Comparison of ENCODE assay signal across 19 cellular contexts in the genomic region with DNA sequence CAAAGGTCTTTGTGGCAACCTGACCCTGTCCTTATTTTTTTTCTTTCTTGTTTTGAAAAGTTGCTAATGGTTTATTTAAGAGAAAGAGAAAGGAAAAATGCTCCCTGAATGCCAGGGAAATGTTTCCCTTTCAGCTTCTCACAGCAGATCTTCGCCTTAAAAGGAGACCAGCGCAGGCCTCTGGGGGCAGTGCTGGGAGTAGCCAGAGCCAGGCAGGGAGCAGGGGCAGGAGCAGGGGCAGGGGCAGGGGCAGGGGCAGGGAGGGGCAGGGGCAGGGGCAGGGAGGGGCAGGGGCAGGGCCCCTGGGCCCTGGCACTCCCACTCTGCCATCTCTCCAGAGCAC. TPM values are rescaled to one million over a fixed set of nuclear protein-coding genes. Genes with fewer than 3 reads are reported as not detected.
DNase-seq lines count a peak whose midpoint lies in the region; ATAC-seq and TF ChIP-seq lines count a peak whose summit lies in the region.
"Had no signal": no experiment of that assay in that cellular context is flagged by ENCODE, and none has a peak within 500 bp of the region (broad histone marks: within the 10 kb centered on the region; RNA-seq: fewer than 3 reads in every experiment).

No MANE protein-coding gene starts in this region.

- peaks cover 22% of the 10 kb centered on the region for H4K20me1 ChIP-seq in neural progenitor cell (ENCODE audit: low read depth)

- H3K4me1 ChIP-seq in HUES6 (ENCODE audit: control insufficient read depth, insufficient read depth, low read length) (peaks cover 5% of the 10 kb centered on the region; the same call in 1 of the 2 replicates), esophagus muscularis mucosa (peaks cover 76 to 93% (median 88%) of the 10 kb centered on the region in 4 donors), neural progenitor cell (no peaks in the 10 kb centered on the region), thyroid gland (peaks cover 44 to 66% of the 10 kb centered on the region in 2 donors)

- intact Hi-C loops in esophagus muscularis mucosa (cut with DNase I) (no loop called here), thyroid gland (cut with DNase I) (loop anchor here (5.0 kb wide), 1 partner anchor 36 kb away; no protein-coding TSS in a partner anchor)

- POLR2A ChIA-PET in activated CD4-positive, alpha-beta memory T cell treated with anti-CD3 and anti-CD28 coated beads, Interleukin-2, amount 10 ng/mL, durations not matched to agents 7 days and 5 days (lab: Charles Lee) = no interaction called here

- peak in 2 of 3 experiments; percentile 14 to 24 for TF ChIP-seq CTCF in esophagus muscularis mucosa (IDR thresholded peaks at IDR 0.05)
- TF ChIP-seq CTCF in neural progenitor cell (IDR thresholded peaks at IDR 0.05) = peak; percentile 25
- TF ChIP-seq CTCF in thyroid gland (IDR thresholded peaks at IDR 0.05) = no peak

- H3K4me2 ChIP-seq in neural progenitor cell = no peak overlapping the region

- H3K79me2 ChIP-seq in neural progenitor cell (ENCODE audit: low read depth) = no peaks in the 10 kb centered on the region

- H3K9ac ChIP-seq in HUES6 (ENCODE audit: low read length) = no peak overlapping the region
- no peak overlapping the region for H3K9ac ChIP-seq in neural progenitor cell

- TF ChIP-seq POLR2A in esophagus muscularis mucosa (IDR thresholded peaks at IDR 0.05; ENCODE audit: low read depth) = no peak
- no peak for TF ChIP-seq POLR2A in thyroid gland (IDR thresholded peaks at IDR 0.05)

- CTCF ChIA-PET in activated CD4-positive, alpha-beta memory T cell treated with anti-CD3 and anti-CD28 coated beads, Interleukin-2, amount 10 ng/mL, durations not matched to agents 7 days and 5 days (lab: Charles Lee) = no interaction called here

- H3K27ac Mint-ChIP-seq in neural progenitor cell = no peak overlapping the region
- no peak overlapping the region for H3K27ac Mint-ChIP-seq in activated CD4-positive, alpha-beta memory T cell treated with anti-CD3 and anti-CD28 coated beads, Interleukin-2, amount 10 ng/mL, durations not matched to agents 7 days and 5 days
- H3K27ac Mint-ChIP-seq: activated naive CD8-positive, alpha-beta T cell; CD14-positive monocyte; endodermal cell had no signal

- H3F3A ChIP-seq in neural progenitor cell (ENCODE audit: low read depth) = no peaks in the 10 kb centered on the region

- no peak for DNase-seq in esophagus muscularis mucosa (ENCODE audit: extremely low spot score)
- DNase-seq in neural progenitor cell (ENCODE audit: low spot score) = peak; percentile 42
- DNase-seq in thyroid gland = no peak
- DNase-seq in activated CD4-positive, alpha-beta memory T cell treated with anti-CD3 and anti-CD28 coated beads, Interleukin-2, amount 10 ng/mL, durations not matched to agents 7 days and 5 days = no peak
- DNase-seq in glomerular visceral epithelial cell (ENCODE audit: extremely low spot score) = no peak
- no peak for DNase-seq in NCI-H146 (lab: John Stamatoyannopoulos, UW)
- DNase-seq: endodermal cell; hippocampal formation; NCI-H1436; NCI-H526 treated with DMSO at 0.1 percent for 48 hours; nucleus accumbens; stimulated activated CD4-positive, alpha-beta T cell treated with anti-CD3 and anti-CD28 coated beads, Interleukin-1b, Interleukin-23, amount 100 ng/mL, for 48 hours; stimulated activated naive CD4-positive, alpha-beta T cell; T1000 had no signal

- peaks cover 3% of the 10 kb centered on the region for H3K4me1 Mint-ChIP-seq in neural progenitor cell
- peaks cover 10% of the 10 kb centered on the region for H3K4me1 Mint-ChIP-seq in activated CD4-positive, alpha-beta memory T cell treated with anti-CD3 and anti-CD28 coated beads, Interleukin-2, amount 10 ng/mL, durations not matched to agents 7 days and 5 days
- H3K4me1 Mint-ChIP-seq: endodermal cell had no signal

- H3K27me3 ChIP-seq in HUES6 (ENCODE audit: control insufficient read depth, insufficient read depth, low read length) (no peaks in the 10 kb centered on the region), esophagus muscularis mucosa (no peaks in the 10 kb centered on the region), neural progenitor cell (no peaks in the 10 kb centered on the region), thyroid gland (no peaks in the 10 kb centered on the region)

- ATAC-seq in GM21786 (IDR thresholded peaks at IDR 0.05; ENCODE audit: unreplicated experiment) = no peak

- peaks cover 5% of the 10 kb centered on the region; the same call in 1 of the 2 replicates for H3K36me3 ChIP-seq in HUES6 (ENCODE audit: control insufficient read depth, insufficient read depth, low read length)
- H3K36me3 ChIP-seq in esophagus muscularis mucosa = peaks cover 20 to 46% (median 42%) of the 10 kb centered on the region in 4 donors
- no peaks in the 10 kb centered on the region for H3K36me3 ChIP-seq in neural progenitor cell
- peaks cover 12 to 19% of the 10 kb centered on the region in 2 donors for H3K36me3 ChIP-seq in thyroid gland

- no peak for TF ChIP-seq EP300 in esophagus muscularis mucosa (IDR thresholded peaks at IDR 0.05)

- no peak overlapping the region for H2AFZ ChIP-seq in neural progenitor cell (replicated peaks)

- H3K27me3 Mint-ChIP-seq in neural progenitor cell (ENCODE audit: insufficient read depth, low read depth) = peaks cover 2% of the 10 kb centered on the region
- H3K27me3 Mint-ChIP-seq in activated CD4-positive, alpha-beta memory T cell treated with anti-CD3 and anti-CD28 coated beads, Interleukin-2, amount 10 ng/mL, durations not matched to agents 7 days and 5 days = no peaks in the 10 kb centered on the region
- H3K27me3 Mint-ChIP-seq: activated naive CD8-positive, alpha-beta T cell had no signal

- H3K9me3 ChIP-seq in HUES6 (ENCODE audit: control insufficient read depth, insufficient read depth, low read depth, low read length) = no peaks in the 10 kb centered on the region
- no peaks in the 10 kb centered on the region for H3K9me3 ChIP-seq in esophagus muscularis mucosa
- no peaks in the 10 kb centered on the region for H3K9me3 ChIP-seq in neural progenitor cell (ENCODE audit: low read depth)
- no peaks in the 10 kb centered on the region for H3K9me3 ChIP-seq in thyroid gland

- H3K9me3 Mint-ChIP-seq in neural progenitor cell = no peaks in the 10 kb centered on the region
- H3K9me3 Mint-ChIP-seq in activated CD4-positive, alpha-beta memory T cell treated with anti-CD3 and anti-CD28 coated beads, Interleukin-2, amount 10 ng/mL, durations not matched to agents 7 days and 5 days = no peaks in the 10 kb centered on the region
- H3K9me3 Mint-ChIP-seq: CD14-positive monocyte, endodermal cell had no signal

- peak overlapping the region; percentile 32; the same call in 1 of the 2 replicates for H3K27ac ChIP-seq in HUES6 (ENCODE audit: low read depth, low read length)
- H3K27ac ChIP-seq in esophagus muscularis mucosa (replicated peaks in 1 of 4) = peak overlapping the region; percentile 89 to 96 (median 92)
- H3K27ac ChIP-seq in neural progenitor cell = no peak overlapping the region
- H3K27ac ChIP-seq in thyroid gland = peak overlapping the region in 2 of 3 donors; percentile 40 to 55

- peaks cover 4% of the 10 kb centered on the region for H3K36me3 Mint-ChIP-seq in neural progenitor cell
- H3K36me3 Mint-ChIP-seq in activated CD4-positive, alpha-beta memory T cell treated with anti-CD3 and anti-CD28 coated beads, Interleukin-2, amount 10 ng/mL, durations not matched to agents 7 days and 5 days (ENCODE audit: low read depth) = peaks cover 14% of the 10 kb centered on the region

- no peak overlapping the region for H3K4me3 ChIP-seq in HUES6 (ENCODE audit: low read depth, low read length)
- peak overlapping the region in 2 of 4 donors; percentile 20 to 61 for H3K4me3 ChIP-seq in esophagus muscularis mucosa
- H3K4me3 ChIP-seq in neural progenitor cell = no peak overlapping the region
- H3K4me3 ChIP-seq in thyroid gland (replicated peaks in 1 of 3) = no peak overlapping the region
- H3K4me3 ChIP-seq: lung had no signal

- 61% methylated on average over 2 of the region's 2 CpGs for WGBS in esophagus muscularis mucosa
- 83 to 97% methylated on average over 2 of the region's 2 CpGs for WGBS in thyroid gland, 2 donors

- no peak overlapping the region for H3K4me3 Mint-ChIP-seq in neural progenitor cell
- H3K4me3 Mint-ChIP-seq in activated CD4-positive, alpha-beta memory T cell treated with anti-CD3 and anti-CD28 coated beads, Interleukin-2, amount 10 ng/mL, durations not matched to agents 7 days and 5 days = no peak overlapping the region
- H3K4me3 Mint-ChIP-seq: activated naive CD8-positive, alpha-beta T cell; CD14-positive monocyte; endodermal cell had no signal

RNA-seq across cellular contexts. Expression of gene MOB2, which starts 5.1 kb away (rescaled TPM):
- 100 to 1,000 TPM in 2 of 4 donors, 10 to 100 TPM in 2; 66.6 to 115 (median 89.5) TPM for total RNA-seq in esophagus muscularis mucosa
- 8.0 and 17.6 TPM in 2 replicates for total RNA-seq in neural progenitor cell (ENCODE audit: low replicate concordance)
- total RNA-seq in thyroid gland = 10 to 100 TPM; 25.6 to 45.8 (median 30.1) TPM
- 10 to 100 TPM; 49.5 to 52.9 TPM for total RNA-seq in activated CD4-positive, alpha-beta memory T cell treated with anti-CD3 and anti-CD28 coated beads, Interleukin-2, amount 10 ng/mL, durations not matched to agents 7 days and 5 days

Comparison
In these comparisons a context has a peak if more than half of its experiments do, and no peak if none do; other contexts are left out.
1. CTCF ChIP-seq: peak in esophagus muscularis mucosa (2 of 3) and neural progenitor cell (single experiment); none in thyroid gland (0 of 6).